ENCODE assay signal across 1 cellular context in the genomic region with DNA sequence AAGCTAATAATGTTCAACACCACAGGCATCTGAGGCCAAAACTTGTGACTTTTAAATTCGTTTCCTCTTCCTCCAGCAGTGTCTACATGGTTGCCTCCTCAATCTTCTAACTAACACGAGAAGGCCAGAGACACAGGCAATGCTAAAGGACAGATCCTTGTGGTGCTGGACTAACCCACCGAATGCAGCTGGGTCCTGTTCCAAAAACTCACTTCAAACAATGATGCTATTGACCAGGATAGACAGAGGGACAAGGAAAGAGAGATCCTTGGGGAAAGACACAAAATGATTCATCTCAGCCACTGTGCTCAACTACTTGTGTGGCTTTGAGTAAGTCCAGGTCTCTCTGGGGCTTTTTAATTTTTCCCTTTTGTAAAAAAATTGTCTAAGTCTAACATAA.
TF ChIP-seq lines count a peak whose summit lies in the region.

No MANE protein-coding gene starts in this region.

TF ChIP-seq in GM23338, 12 proteins besides CTCF, POLR2A, EP300 and RAD21:
- TF ChIP-seq, protein P1, sequence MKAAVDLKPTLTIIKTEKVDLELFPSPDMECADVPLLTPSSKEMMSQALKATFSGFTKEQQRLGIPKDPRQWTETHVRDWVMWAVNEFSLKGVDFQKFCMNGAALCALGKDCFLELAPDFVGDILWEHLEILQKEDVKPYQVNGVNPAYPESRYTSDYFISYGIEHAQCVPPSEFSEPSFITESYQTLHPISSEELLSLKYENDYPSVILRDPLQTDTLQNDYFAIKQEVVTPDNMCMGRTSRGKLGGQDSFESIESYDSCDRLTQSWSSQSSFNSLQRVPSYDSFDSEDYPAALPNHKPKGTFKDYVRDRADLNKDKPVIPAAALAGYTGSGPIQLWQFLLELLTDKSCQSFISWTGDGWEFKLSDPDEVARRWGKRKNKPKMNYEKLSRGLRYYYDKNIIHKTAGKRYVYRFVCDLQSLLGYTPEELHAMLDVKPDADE (IDR thresholded peaks at IDR 0.05): no peak
- no peak for TF ChIP-seq ZNF114 (CRISPR knock-in tag; IDR thresholded peaks at IDR 0.05)
- no peak for TF ChIP-seq POLR2AphosphoS5 (IDR thresholded peaks at IDR 0.05; ENCODE audit: low read depth)
- TF ChIP-seq EZH2phosphoT487 (IDR thresholded peaks at IDR 0.05; ENCODE audit: unreplicated experiment): no peak
- TF ChIP-seq STAT1 (IDR thresholded peaks at IDR 0.05; ENCODE audit: unreplicated experiment): no peak
